ENCODE assay signal across 16 cellular contexts in the genomic region with DNA sequence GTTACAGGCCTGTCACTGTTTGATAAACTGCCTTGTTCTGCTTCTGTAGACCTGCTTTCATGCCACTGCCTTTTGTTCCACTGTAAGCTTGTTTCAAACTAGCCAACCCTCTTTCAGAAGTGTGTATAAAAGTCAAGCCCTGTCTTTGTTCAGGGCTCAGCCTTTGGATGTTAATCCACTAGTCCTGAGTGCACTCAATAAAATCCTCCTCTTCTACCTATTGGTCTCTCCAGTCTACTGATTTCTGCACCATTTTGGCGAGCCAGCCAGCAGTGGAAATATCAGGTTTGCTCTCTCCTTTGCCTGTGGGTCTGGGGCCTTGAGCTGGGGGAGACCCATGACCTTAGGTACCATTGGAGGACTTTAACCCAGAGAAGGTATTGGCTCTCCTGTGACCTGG.
A peak's percentile ranks its signal among the peaks of the same experiment; 100 is the strongest.
DNase-seq lines count a peak whose midpoint lies in the region; ATAC-seq, FAIRE-seq and TF ChIP-seq lines count a peak whose summit lies in the region.
"Had no signal": no experiment of that assay in that cellular context is flagged by ENCODE, and none has a peak within 500 bp of the region (broad histone marks: within the 10 kb centered on the region; RNA-seq: fewer than 3 reads in every experiment).

No MANE protein-coding gene starts in this region.

- no TSS peak for BruUV-seq in HCT116 (replicated peaks; lab: Mats Ljungman, UMichigan)

- H3K4me3 ChIP-seq in BLaER1 treated with 17β-estradiol and CSF1 and Interleukin-3, amounts not matched to agents 10 nM and 100 nM = peak overlapping the region in 3 of 10 experiments; percentile 19 to 33 (median 21); a peak in 2 of 20 replicates
- H3K4me3 ChIP-seq in HCT116 (replicated peaks in 1 of 2; ENCODE audit: low read depth in 1 of 2, low read length in 2 of 2) = no peak overlapping the region
- H3K4me3 ChIP-seq in NB4 (ENCODE audit: low read depth, low read length) = no peak overlapping the region
- H3K4me3 ChIP-seq in H1 (ENCODE audit: extremely low read depth in 1 of 4, insufficient read depth in 2 of 4, low read depth in 3 of 4, low read length in 4 of 4) = no peak overlapping the region
- H3K4me3 ChIP-seq: Peyer's patch had no signal

- H3K27me3 ChIP-seq in BLaER1 treated with 17β-estradiol and CSF1 and Interleukin-3, amounts not matched to agents 10 nM and 100 nM = no peaks in the 10 kb centered on the region
- H3K27me3 ChIP-seq in HCT116 (ENCODE audit: insufficient read depth, low read length) (no peaks in the 10 kb centered on the region), H1 (replicated peaks in 1 of 4; ENCODE audit: control insufficient read depth in 3 of 4, extremely low read depth in 1 of 4, insufficient read depth in 3 of 4, low read length in 3 of 4) (no peaks in the 10 kb centered on the region)
- H3K27me3 ChIP-seq: Peyer's patch had no signal

- H4K20me1 ChIP-seq in BLaER1 treated with 17β-estradiol and CSF1 and Interleukin-3, amounts not matched to agents 10 nM and 100 nM = no peaks in the 10 kb centered on the region
- H4K20me1 ChIP-seq in HCT116 (ENCODE audit: insufficient read depth) = no peaks in the 10 kb centered on the region
- H4K20me1 ChIP-seq in H1 (replicated peaks in 1 of 2; ENCODE audit: control insufficient read depth in 1 of 2, insufficient read depth in 2 of 2, low read length in 2 of 2) = no peaks in the 10 kb centered on the region

- no peak for TF ChIP-seq CTCF in HCT116 (IDR thresholded peaks at IDR 0.05 in 2 of 3, conservative IDR thresholded peaks at IDR 0.05 in 1 of 3; ENCODE audit: borderline replicate concordance in 1 of 3, insufficient read depth in 1 of 3, low read depth in 2 of 3, low read length in 2 of 3)
- TF ChIP-seq CTCF in NB4 (IDR thresholded peaks at IDR 0.05; ENCODE audit: low read depth, low read length) = no peak
- TF ChIP-seq CTCF in H1 (IDR thresholded peaks at IDR 0.05; ENCODE audit: control extremely low read depth in 1 of 3, insufficient read depth in 1 of 3, low read depth in 1 of 3, low read length in 3 of 3) = no peak

- no peak overlapping the region for H4K5ac ChIP-seq in H1 (ENCODE audit: insufficient read length, low read depth, low read length)

- no peak overlapping the region for H2AFZ ChIP-seq in HCT116 (ENCODE audit: low read depth, low read length, poor library complexity, severe bottlenecking)
- H2AFZ ChIP-seq in H1 (ENCODE audit: low read length) = no peak overlapping the region

- no peak overlapping the region for H3K23ac ChIP-seq in H1 (ENCODE audit: insufficient read length)

- peaks cover 62 to 77% (median 73%) of the 10 kb centered on the region in 11 experiments for H3K9me3 ChIP-seq in BLaER1 treated with 17β-estradiol and CSF1 and Interleukin-3, amounts not matched to agents 10 nM and 100 nM (replicated peaks in 1 of 11)
- peaks cover 10 to 16% of the 10 kb centered on the region in 2 experiments; a peak in 2 of 4 replicates for H3K9me3 ChIP-seq in HCT116 (ENCODE audit: control insufficient read depth in 1 of 2, insufficient read depth in 1 of 2, low read depth in 1 of 2, low read length in 2 of 2)
- H3K9me3 ChIP-seq in H1 (ENCODE audit: insufficient read depth in 2 of 2, low read depth in 1 of 2, low read length in 1 of 2) = peaks cover 53 to 55% of the 10 kb centered on the region in 2 experiments

- no peak overlapping the region for H3K56ac ChIP-seq in H1 (replicated peaks; ENCODE audit: insufficient read length, low read depth, low read length)

- H2BK15ac ChIP-seq in H1 (ENCODE audit: low read length) = no peak overlapping the region

- no peak overlapping the region for H2BK120ac ChIP-seq in H1 (replicated peaks; ENCODE audit: low read depth, low read length)

- no peak overlapping the region for H4K91ac ChIP-seq in H1 (replicated peaks; ENCODE audit: insufficient read length, low read length)

- H3K9me2 ChIP-seq in HCT116 (ENCODE audit: insufficient read depth) = no peaks in the 10 kb centered on the region

- H3K4me2 ChIP-seq in BLaER1 treated with 17β-estradiol and CSF1 and Interleukin-3, amounts not matched to agents 10 nM and 100 nM = no peak overlapping the region
- H3K4me2 ChIP-seq in HCT116 (ENCODE audit: low read length) (no peak overlapping the region), H1 (ENCODE audit: insufficient read depth in 1 of 2, low read depth in 2 of 2, low read length in 2 of 2) (no peak overlapping the region)

- no peak overlapping the region for H3K4ac ChIP-seq in H1 (replicated peaks; ENCODE audit: insufficient read length, low read depth, low read length)

- no peak overlapping the region for H2BK5ac ChIP-seq in H1 (ENCODE audit: low read depth, low read length)

- peaks cover 0 to 17% (median 7%) of the 10 kb centered on the region in 10 experiments; a peak in 10 of 20 replicates for H3K4me1 ChIP-seq in BLaER1 treated with 17β-estradiol and CSF1 and Interleukin-3, amounts not matched to agents 10 nM and 100 nM
- H3K4me1 ChIP-seq in HCT116 (ENCODE audit: control insufficient read depth in 1 of 2, insufficient read depth in 2 of 2, low read length in 2 of 2) (peaks cover 0 to 7% of the 10 kb centered on the region in 2 experiments; a peak in 1 of 4 replicates), H1 (replicated peaks in 1 of 4; ENCODE audit: control insufficient read depth in 3 of 4, insufficient read depth in 4 of 4, low read length in 3 of 4) (no peaks in the 10 kb centered on the region)
- H3K4me1 ChIP-seq: Peyer's patch had no signal

- no peak for ATAC-seq in HCT116

- H3K27ac ChIP-seq in BLaER1 treated with 17β-estradiol and CSF1 and Interleukin-3, amounts not matched to agents 10 nM and 100 nM = peak overlapping the region in 7 of 11 experiments; percentile 63 to 81 (median 76); a peak in 14 of 22 replicates
- H3K27ac ChIP-seq in HCT116 (ENCODE audit: low read depth, low read length) (no peak overlapping the region), H1 (ENCODE audit: low read depth, low read length) (no peak overlapping the region)
- H3K27ac ChIP-seq: Peyer's patch had no signal

- DNase-seq in HCT116 (ENCODE audit: low read depth, low spot score) (no peak), NB4 (ENCODE audit: low read depth) (peak; percentile 16), H1 (ENCODE audit: low read depth in 1 of 2, low spot score in 2 of 2) (no peak), T-helper 2 cell (no peak), NCI-H524 (lab: John Stamatoyannopoulos, UW) (no peak), amygdala (lab: John Stamatoyannopoulos, UW) (no peak)
- no peak for DNase-seq in activated naive CD4-positive, alpha-beta T cell (lab: John Stamatoyannopoulos, UW)
- DNase-seq: CD4-positive, alpha-beta memory T cell; DMS 273 treated with DMSO at 0.1 percent for 48 hours; HFFc6; NCI-H1092 treated with DMSO at 0.1 percent for 48 hours; NCI-H187; NCI-H446; NCI-H774; Peyer's patch had no signal

- H4K8ac ChIP-seq in H1 (ENCODE audit: extremely low read depth, insufficient read depth, low read length) = no peak overlapping the region

- no peak for TF ChIP-seq RAD21 in HCT116 (IDR thresholded peaks at IDR 0.05; ENCODE audit: low read depth)
- TF ChIP-seq RAD21 in H1 (IDR thresholded peaks at IDR 0.05 in 1 of 2, conservative IDR thresholded peaks at IDR 0.05 in 1 of 2; ENCODE audit: low read depth in 2 of 2, low read length in 2 of 2) = no peak

- no peak for FAIRE-seq in H1 (lab: Jason Lieb, UNC)

- WGBS in H1 (ENCODE audit: extremely low coverage in 1 of 2, insufficient coverage in 1 of 2, insufficient read length in 1 of 2, insufficient replicate concordance in 2 of 2, low coverage in 1 of 2, low lambda C conversion rate in 2 of 2, missing lambda C conversion rate in 1 of 2), 2 experiments = 63% methylated on average over 1 of the region's 1 CpG; no CpG with 5 or more reads in 1 of the 2 experiments

- peaks cover 0 to 4% (median 0%) of the 10 kb centered on the region in 11 experiments; a peak in 2 of 22 replicates for H3K36me3 ChIP-seq in BLaER1 treated with 17β-estradiol and CSF1 and Interleukin-3, amounts not matched to agents 10 nM and 100 nM
- no peaks in the 10 kb centered on the region for H3K36me3 ChIP-seq in HCT116 (ENCODE audit: control insufficient read depth in 1 of 2, insufficient read depth in 2 of 2, low read length in 2 of 2)
- H3K36me3 ChIP-seq in H1 (ENCODE audit: control insufficient read depth in 2 of 4, insufficient read depth in 4 of 4, low read length in 3 of 4) = peaks cover 0 to 2% (median 0%) of the 10 kb centered on the region in 4 experiments; a peak in 3 of 8 replicates
- H3K36me3 ChIP-seq: Peyer's patch had no signal

- no peaks in the 10 kb centered on the region for H3K79me1 ChIP-seq in H1 (ENCODE audit: low read depth, low read length)

- H3K23me2 ChIP-seq in H1 (ENCODE audit: low read depth, low read length) = no peaks in the 10 kb centered on the region

- H3K18ac ChIP-seq in H1 (ENCODE audit: extremely low read depth, low read length) = no peak overlapping the region

- no peak overlapping the region for H2AK5ac ChIP-seq in H1 (ENCODE audit: low read depth, low read length)

- intact Hi-C loops in HCT116 (cut with micrococcal nuclease) = no loop called here

- H3K79me2 ChIP-seq in HCT116 (ENCODE audit: insufficient read depth, low read length) (no peaks in the 10 kb centered on the region), H1 (ENCODE audit: control insufficient read depth in 1 of 2, insufficient read depth in 2 of 2, low read length in 2 of 2) (no peaks in the 10 kb centered on the region)

- POLR2A ChIA-PET in HCT116 (lab: Charles Lee) = no interaction called here
- POLR2A ChIA-PET in H1 (lab: Charles Lee; ENCODE audit: partially characterized antibody) = no interaction called here

- peak overlapping the region in 2 of 11 experiments; percentile 18 to 55; a peak in 1 of 22 replicates for H3K9ac ChIP-seq in BLaER1 treated with 17β-estradiol and CSF1 and Interleukin-3, amounts not matched to agents 10 nM and 100 nM
- no peak overlapping the region for H3K9ac ChIP-seq in HCT116 (ENCODE audit: low read length)
- no peak overlapping the region for H3K9ac ChIP-seq in H1 (replicated peaks in 1 of 4; ENCODE audit: extremely low read depth in 1 of 4, low read depth in 3 of 4, low read length in 3 of 4)

- H2BK12ac ChIP-seq in H1 (ENCODE audit: low read depth, low read length) = no peak overlapping the region

- H2BK20ac ChIP-seq in H1 (ENCODE audit: low read length) = no peak overlapping the region

- peak in 1 of 2 experiments; percentile 68; a peak in 1 of 3 replicates for TF ChIP-seq EP300 in H1 (IDR thresholded peaks at IDR 0.05; ENCODE audit: borderline replicate concordance in 1 of 2, low read depth in 2 of 2, low read length in 2 of 2)

- TF ChIP-seq POLR2A in HCT116 (IDR thresholded peaks at IDR 0.05; ENCODE audit: borderline replicate concordance, extremely low read depth, insufficient read depth, insufficient read length) = no peak
- TF ChIP-seq POLR2A in NB4 (IDR thresholded peaks at IDR 0.05; ENCODE audit: extremely low read depth, insufficient read length) = no peak
- TF ChIP-seq POLR2A in H1 (IDR thresholded peaks at IDR 0.05; ENCODE audit: control extremely low read depth in 1 of 2, low read depth in 2 of 2, low read length in 2 of 2) = no peak

- CTCF ChIA-PET in HCT116 (lab: Charles Lee) (no interaction called here), H1 (lab: Charles Lee; ENCODE audit: partially characterized antibody) (no interaction called here)

- RAD21 ChIA-PET in HCT116 (lab: Charles Lee; ENCODE audit: low non-redundant PET in 1 of 2, low total read pairs in 2 of 2, uncharacterized antibody in 2 of 2, unreplicated experiment in 2 of 2) = no interaction called here

- H3K14ac ChIP-seq in H1 (ENCODE audit: insufficient read length) = no peak overlapping the region

TF ChIP-seq in H1, 55 proteins besides CTCF, POLR2A, EP300 and RAD21 (continues in another document):
- TF ChIP-seq CEBPB (IDR thresholded peaks at IDR 0.05; ENCODE audit: low read depth, low read length) = no peak

Comparison
In these comparisons a context has a peak if more than half of its experiments do, and no peak if none do; other contexts are left out.
1. H3K27ac ChIP-seq: peak in BLaER1 treated with 17β-estradiol and CSF1 and Interleukin-3, amounts not matched to agents 10 nM and 100 nM (7 of 11); none in HCT116 (single experiment) and H1 (single experiment).